In the genomic region with DNA sequence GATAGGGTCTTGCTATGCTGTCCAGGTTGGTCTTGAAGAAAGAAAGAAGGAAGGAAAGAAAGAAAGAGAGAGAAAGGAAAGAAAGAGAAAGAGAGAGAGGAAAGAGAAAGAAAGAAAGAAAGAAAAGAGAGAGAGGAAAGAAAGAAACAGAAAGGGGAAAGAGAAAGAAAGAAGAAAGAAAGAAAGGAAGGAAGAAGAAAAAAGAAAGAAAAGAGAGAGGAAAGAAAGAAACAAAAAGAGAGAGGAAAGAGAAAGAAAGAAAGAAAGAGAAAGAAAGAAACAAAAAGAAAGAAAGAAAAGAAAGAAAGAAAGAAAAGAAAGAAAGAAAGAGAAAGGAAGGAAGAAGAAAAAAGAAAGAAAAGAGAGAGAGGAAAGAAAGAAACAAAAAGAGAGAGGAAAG, we compare ENCODE assay signal across 24 cellular contexts.
"Had no signal": no experiment of that assay in that cellular context is flagged by ENCODE, and none has a peak within 500 bp of the region (broad histone marks: within the 10 kb centered on the region; RNA-seq: fewer than 3 reads in every experiment).

No MANE protein-coding gene starts in this region.

- H3K4me3 Mint-ChIP-seq: naive thymus-derived CD4-positive, alpha-beta T cell; natural killer cell treated with Interleukin-12 subunit alpha and Interleukin-12 subunit beta and Interleukin-15 and Interleukin-18, amount 100 ng/mL, for 72 hours; stimulated activated effector memory CD8-positive, alpha-beta T cell treated with anti-CD3 and anti-CD28 coated beads, Interleukin-12 subunit alpha, Interleukin-12 subunit beta, amount 100 ng/mL, for 72 hours; stimulated activated naive CD8-positive, alpha-beta T cell treated with anti-CD3 and anti-CD28 coated beads, Interleukin-15, Interleukin-2, amounts not matched to agents 100 ng/mL and 50 ng/mL, for 24 hours had no signal

- DNase-seq: islet precursor cell; left ventricle myocardium inferior; midbrain; mucosa of descending colon; naive thymus-derived CD4-positive, alpha-beta T cell; ovary; retina; right cardiac atrium; spleen; stimulated activated CD4-positive, alpha-beta T cell treated with anti-CD3 and anti-CD28 coated beads, Interleukin-4, amount 100 ng/mL, for 24 hours; stimulated activated naive CD4-positive, alpha-beta T cell; tibial artery; trophoblast cell had no signal

- H3K27ac ChIP-seq: hepatocyte, left ventricle myocardium inferior, ovary, prostate gland, skin epidermis, spleen, suprapubic skin, thoracic aorta, tibial artery, upper lobe of right lung had no signal

- H3K36me3 Mint-ChIP-seq: naive thymus-derived CD4-positive, alpha-beta T cell; stimulated activated effector memory CD8-positive, alpha-beta T cell treated with anti-CD3 and anti-CD28 coated beads, Interleukin-12 subunit alpha, Interleukin-12 subunit beta, amount 100 ng/mL, for 72 hours had no signal

- H3K4me1 ChIP-seq: left ventricle myocardium inferior, prostate gland, spleen, suprapubic skin, tibial artery, upper lobe of right lung had no signal

- ATAC-seq: mucosa of descending colon; naive thymus-derived CD4-positive, alpha-beta T cell; natural killer cell treated with Interleukin-12 subunit alpha and Interleukin-12 subunit beta and Interleukin-15 and Interleukin-18, amount 100 ng/mL, for 72 hours; right cardiac atrium; sciatic nerve; stimulated activated effector memory CD8-positive, alpha-beta T cell treated with anti-CD3 and anti-CD28 coated beads, Interleukin-12 subunit alpha, Interleukin-12 subunit beta, amount 100 ng/mL, for 72 hours; upper lobe of right lung had no signal

- H3K27me3 ChIP-seq: hepatocyte, ovary, spleen, suprapubic skin, tibial artery, upper lobe of right lung had no signal

- H3K27me3 Mint-ChIP-seq: natural killer cell treated with Interleukin-12 subunit alpha and Interleukin-12 subunit beta and Interleukin-15 and Interleukin-18, amount 100 ng/mL, for 72 hours; stimulated activated naive CD8-positive, alpha-beta T cell treated with anti-CD3 and anti-CD28 coated beads, Interleukin-15, Interleukin-2, amounts not matched to agents 100 ng/mL and 50 ng/mL, for 24 hours had no signal

- H3K9me3 ChIP-seq: ovary, prostate gland, thoracic aorta, tibial artery, upper lobe of right lung had no signal

- H3K27ac Mint-ChIP-seq: naive thymus-derived CD4-positive, alpha-beta T cell; natural killer cell treated with Interleukin-12 subunit alpha and Interleukin-12 subunit beta and Interleukin-15 and Interleukin-18, amount 100 ng/mL, for 72 hours; stimulated activated effector memory CD8-positive, alpha-beta T cell treated with anti-CD3 and anti-CD28 coated beads, Interleukin-12 subunit alpha, Interleukin-12 subunit beta, amount 100 ng/mL, for 72 hours; stimulated activated naive CD8-positive, alpha-beta T cell treated with anti-CD3 and anti-CD28 coated beads, Interleukin-15, Interleukin-2, amounts not matched to agents 100 ng/mL and 50 ng/mL, for 24 hours had no signal

- H3K4me1 Mint-ChIP-seq: naive thymus-derived CD4-positive, alpha-beta T cell; stimulated activated effector memory CD8-positive, alpha-beta T cell treated with anti-CD3 and anti-CD28 coated beads, Interleukin-12 subunit alpha, Interleukin-12 subunit beta, amount 100 ng/mL, for 72 hours had no signal

- H3K36me3 ChIP-seq: left ventricle myocardium inferior, ovary, prostate gland, spleen, suprapubic skin, thoracic aorta, tibial artery, upper lobe of right lung had no signal

- H3K4me3 ChIP-seq: hepatocyte, left ventricle myocardium inferior, lung, mucosa of descending colon, ovary, prostate gland, skin epidermis, spleen, suprapubic skin, thoracic aorta, tibial artery, upper lobe of right lung had no signal
